ENCODE assay signal across 22 cellular contexts in genomic region chr3:16460273-16460672, GRCh38.
"Had no signal": no experiment of that assay in that cellular context is flagged by ENCODE, and none has a peak within 500 bp of the region (broad histone marks: within the 10 kb centered on the region; RNA-seq: fewer than 3 reads in every experiment).

No MANE protein-coding gene starts in this region.

- H3K27me3 ChIP-seq: ascending aorta, body of pancreas, cardiac muscle cell had no signal

- H3K36me3 ChIP-seq: ascending aorta, cardiac muscle cell had no signal

- H2AFZ ChIP-seq: PC-9 had no signal

- H3K4me3 ChIP-seq: ascending aorta, body of pancreas, cardiac muscle cell, PC-9 had no signal

- H3K4me2 ChIP-seq: PC-9 had no signal

- DNase-seq: activated CD4-positive, alpha-beta T cell treated with anti-CD3 and anti-CD28 coated beads for 36 hours; activated CD4-positive, CD25-positive, alpha-beta regulatory T cell; activated CD8-positive, alpha-beta memory T cell treated with anti-CD3 and anti-CD28 coated beads, Interleukin-2, amount 10 ng/mL, durations not matched to agents 7 days and 5 days; activated CD8-positive, alpha-beta T cell treated with anti-CD3 and anti-CD28 coated beads, Interleukin-2, amount 10 ng/mL, durations not matched to agents 7 days and 5 days; activated effector memory CD4-positive, alpha-beta T cell treated with Interleukin-2 at 50 U/mL for 16 hours; activated naive CD4-positive, alpha-beta T cell; activated T-cell treated with anti-CD3 and anti-CD28 coated beads, Interleukin-2, amount 50 U/mL, for 24 hours; amniotic stem cell; body of pancreas; KG1; NCI-H1694 treated with DMSO at 0.1 percent for 48 hours; NCI-H2171 treated with DMSO at 0.1 percent for 48 hours; NCI-H226; NCI-H526; PC-9; SHP77 treated with DMSO at 0.1 percent for 48 hours; T-cell; T-helper 2 cell; T1000 had no signal

- H3K27ac ChIP-seq: body of pancreas, cardiac muscle cell, PC-9, VCaP had no signal

- H3K4me1 ChIP-seq: body of pancreas had no signal

- H3K9me3 ChIP-seq: ascending aorta, body of pancreas had no signal
